ENCODE assay signal across 21 cellular contexts in the genomic region with DNA sequence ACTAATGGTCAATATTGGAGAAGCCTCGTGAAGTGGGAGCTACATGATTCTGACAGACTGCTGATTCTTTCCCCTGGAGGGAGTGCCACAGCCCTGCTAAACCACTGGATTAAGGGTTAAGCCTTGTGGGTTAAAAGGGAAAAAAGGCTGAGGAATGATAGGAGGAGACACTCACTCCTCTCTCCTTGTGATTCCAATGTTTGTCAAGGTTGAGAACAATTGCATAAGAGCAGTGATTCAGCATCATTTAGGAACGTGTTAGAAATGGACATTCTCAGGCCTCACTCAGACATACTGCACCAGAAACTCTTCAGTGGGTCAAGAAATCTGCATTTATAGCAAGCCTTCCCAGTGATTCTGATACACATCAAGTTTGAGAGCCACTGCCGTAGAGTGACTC.
DNase-seq lines count a peak whose midpoint lies in the region; ATAC-seq and TF ChIP-seq lines count a peak whose summit lies in the region.
"Had no signal": no experiment of that assay in that cellular context is flagged by ENCODE, and none has a peak within 500 bp of the region (broad histone marks: within the 10 kb centered on the region; RNA-seq: fewer than 3 reads in every experiment).

No MANE protein-coding gene starts in this region.

- peak overlapping the region; percentile 15 for H3K9ac ChIP-seq in adipocyte (ENCODE audit: low read length)
- H3K9ac ChIP-seq: KMS-11 had no signal

- no peaks in the 10 kb centered on the region for H3K9me3 ChIP-seq in adipocyte (ENCODE audit: control insufficient read depth, low read length)
- H3K9me3 ChIP-seq: A549, MG63 had no signal

- TF ChIP-seq CTCF in omental fat pad (IDR thresholded peaks at IDR 0.05): no peak

- no peaks in the 10 kb centered on the region for H3K36me3 ChIP-seq in adipocyte (ENCODE audit: control insufficient read depth, insufficient read depth, low read length, severe bottlenecking)
- H3K36me3 ChIP-seq: MG63 had no signal

- peaks cover 9% of the 10 kb centered on the region for H3K27me3 ChIP-seq in adipocyte (replicated peaks; ENCODE audit: control insufficient read depth, insufficient read depth, low read length)
- H3K27me3 ChIP-seq: MG63 had no signal

- DNase-seq in LHCN-M2 (ENCODE audit: low read depth) (peak; percentile 44), adipocyte (ENCODE audit: low read depth) (peak; percentile 5), omental fat pad (ENCODE audit: low spot score) (no peak), hypothalamus (lab: John Stamatoyannopoulos, UW) (no peak), HK-2 (ENCODE audit: unreplicated experiment) (no peak)
- DNase-seq: H9, HFFc6, MG63, NCI-H1048, NCI-H1417 treated with DMSO at 0.1 percent for 48 hours, NCI-H187 treated with DMSO at 0.1 percent for 48 hours, NCI-H2107, NCI-H69, PC-9, RPMI8226, SHP77 had no signal

- ATAC-seq in esophagus mucosa (peak; percentile 68), omental fat pad (ENCODE audit: low FRiP score) (peak; percentile 68), GM21723 (IDR thresholded peaks at IDR 0.05; ENCODE audit: unreplicated experiment) (no peak)
- ATAC-seq: A549 had no signal

- H3K4me3 ChIP-seq in adipocyte (ENCODE audit: low read length): peak overlapping the region; percentile 10
- H3K4me3 ChIP-seq: A549, MG63, PC-9, SK-N-MC had no signal

- peaks cover 22% of the 10 kb centered on the region for H3K4me1 ChIP-seq in adipocyte (ENCODE audit: control insufficient read depth, insufficient read depth, low read length)
- H3K4me1 ChIP-seq: A549 had no signal

Comparison
In these comparisons a context has a peak if more than half of its experiments do, and no peak if none do; other contexts are left out.
1. DNase-seq: peak in LHCN-M2 (single experiment) and adipocyte (single experiment); none in omental fat pad (single experiment), hypothalamus (0 of 51) and HK-2 (single experiment).